25 cellular contexts compared by ENCODE assay signal in genomic region chr3:75254685-75255084, GRCh38.
DNase-seq lines count a peak whose midpoint lies in the region; ATAC-seq, FAIRE-seq and TF ChIP-seq lines count a peak whose summit lies in the region.
"Had no signal": no experiment of that assay in that cellular context is flagged by ENCODE, and none has a peak within 500 bp of the region (broad histone marks: within the 10 kb centered on the region; RNA-seq: fewer than 3 reads in every experiment).

No MANE protein-coding gene starts in this region.

- peaks cover 6% of the 10 kb centered on the region for H3K4me1 ChIP-seq in HUES6 (ENCODE audit: control insufficient read depth, insufficient read depth, low read length)
- H3K4me1 ChIP-seq in kidney (ENCODE audit: control insufficient read depth in 1 of 2, insufficient read depth in 1 of 2, low read depth in 1 of 2, low read length in 2 of 2), result no peaks in the 10 kb centered on the region

- no peak for FAIRE-seq in kidney (lab: Jason Lieb, UNC)
- FAIRE-seq: D721Med had no signal

- no peaks in the 10 kb centered on the region for H3K9me3 ChIP-seq in HUES6 (ENCODE audit: control insufficient read depth, insufficient read depth, low read depth, low read length)
- H3K9me3 ChIP-seq in kidney (ENCODE audit: control insufficient read depth in 1 of 2, low read length in 2 of 2), result no peaks in the 10 kb centered on the region

- peak overlapping the region; percentile 37; the same call in 1 of the 2 replicates for H3K27ac ChIP-seq in HUES6 (ENCODE audit: low read depth, low read length)
- no peak overlapping the region for H3K27ac ChIP-seq in kidney (ENCODE audit: low read depth in 2 of 2, low read length in 2 of 2)
- H3K27ac ChIP-seq: C4-2B, GM23248, HL-60, KMS-11, PC-9 had no signal

- DNase-seq in COLO668 (lab: John Stamatoyannopoulos, UW; ENCODE audit: unreplicated experiment) (peak; percentile 40), NCI-H748 treated with DMSO at 0.1 percent for 48 hours (lab: John Stamatoyannopoulos, UW) (peak; percentile 12), iPS DF 19.7 (ENCODE audit: low read depth, low spot score) (peak; percentile 90), sciatic nerve (ENCODE audit: low spot score) (no peak), kidney (no peak), NAMALWA (ENCODE audit: low spot score) (no peak), hippocampal formation (lab: John Stamatoyannopoulos, UW) (no peak)
- DNase-seq: AML-193, DMS79, GM23248, IMR-90, NCI-H1105 treated with DMSO at 0.1 percent for 48 hours, NCI-H187, NCI-H2107, NCI-H2227 treated with DMSO at 0.1 percent for 48 hours, NCI-H524, PC-9, RPMI8226, SHP77 had no signal

- intact Hi-C loops in sciatic nerve (cut with DNase I), result no loop called here
- intact Hi-C loops in kidney (cut with DNase I), result no loop called here

- no peak for ATAC-seq in sciatic nerve
- ATAC-seq: HCT116 had no signal

- H3K27me3 ChIP-seq in HUES6 (ENCODE audit: control insufficient read depth, insufficient read depth, low read length), result no peaks in the 10 kb centered on the region

- no peak for TF ChIP-seq CTCF in kidney (IDR thresholded peaks at IDR 0.05; ENCODE audit: borderline replicate concordance, extremely low read depth, insufficient read depth)

- no peak overlapping the region for H3K4me3 ChIP-seq in HUES6 (ENCODE audit: low read depth, low read length)
- no peak overlapping the region for H3K4me3 ChIP-seq in kidney (ENCODE audit: low read length in 2 of 2)
- H3K4me3 ChIP-seq: GM23248, PC-9 had no signal

- no peaks in the 10 kb centered on the region for H3K36me3 ChIP-seq in HUES6 (ENCODE audit: control insufficient read depth, insufficient read depth, low read length)
- no peaks in the 10 kb centered on the region for H3K36me3 ChIP-seq in kidney (ENCODE audit: control insufficient read depth in 1 of 2, insufficient read depth in 2 of 2, low read length in 2 of 2)

- H3K9ac ChIP-seq in HUES6 (ENCODE audit: low read length) (no peak overlapping the region), kidney (ENCODE audit: low read length in 2 of 2) (no peak overlapping the region)
- H3K9ac ChIP-seq: GM23248, KMS-11 had no signal

Comparison
In these comparisons a context has a peak if more than half of its experiments do, and no peak if none do; other contexts are left out.
1. DNase-seq: peak in COLO668 (single experiment), NCI-H748 treated with DMSO at 0.1 percent for 48 hours (single experiment) and iPS DF 19.7 (single experiment); none in sciatic nerve (single experiment), kidney (single experiment), NAMALWA (single experiment) and hippocampal formation (0 of 2).